Comparison of ENCODE assay signal across 25 cellular contexts in the genomic region with DNA sequence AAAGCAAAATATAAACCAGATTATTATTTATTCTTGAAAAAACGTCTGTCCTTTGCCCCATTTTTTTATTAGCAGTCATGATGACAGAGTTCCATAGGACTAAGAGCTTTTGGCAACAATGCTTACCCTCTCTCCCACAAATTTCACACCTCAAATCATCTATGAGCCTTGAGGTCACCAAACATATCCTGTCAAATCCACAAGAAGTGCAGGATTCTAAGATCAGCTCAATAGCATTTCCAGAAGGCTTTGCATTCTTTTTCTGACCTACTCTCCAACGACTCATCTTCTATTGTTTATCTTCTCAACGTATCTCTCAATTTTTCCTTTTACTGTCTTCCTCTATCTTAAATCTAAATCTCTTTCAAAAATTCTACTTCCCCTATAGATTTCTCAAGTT.
DNase-seq lines count a peak whose midpoint lies in the region; ATAC-seq and TF ChIP-seq lines count a peak whose summit lies in the region.
"Had no signal": no experiment of that assay in that cellular context is flagged by ENCODE, and none has a peak within 500 bp of the region (broad histone marks: within the 10 kb centered on the region; RNA-seq: fewer than 3 reads in every experiment).

No MANE protein-coding gene starts in this region.

- H3K4me1 ChIP-seq in neural progenitor cell = no peaks in the 10 kb centered on the region
- H3K4me1 ChIP-seq: BLaER1 treated with 17β-estradiol and CSF1 and Interleukin-3, amounts not matched to agents 10 nM and 100 nM; Peyer's patch had no signal

- in situ Hi-C loops in ACHN (cut with HindIII; ENCODE audit: low pct_ligation_motif_present, low pct_unique_long_range_greater_than_20kb, low sequenced_read_pairs) = no loop called here

- TF ChIP-seq CTCF in AG10803 (conservative IDR thresholded peaks at IDR 0.05; ENCODE audit: low read length) (no peak), SU-DHL-6 (IDR thresholded peaks at IDR 0.05; ENCODE audit: insufficient read depth, low read length, poor library complexity, severe bottlenecking) (no peak), neural progenitor cell (IDR thresholded peaks at IDR 0.05) (no peak)

- no peaks in the 10 kb centered on the region for H3K9me2 ChIP-seq in SU-DHL-6 (replicated peaks; ENCODE audit: insufficient read depth, low read length)

- H3K27me3 ChIP-seq in SU-DHL-6 (ENCODE audit: low read length) (no peaks in the 10 kb centered on the region), neural progenitor cell (no peaks in the 10 kb centered on the region)
- H3K27me3 ChIP-seq: BLaER1 treated with 17β-estradiol and CSF1 and Interleukin-3, amounts not matched to agents 10 nM and 100 nM; Peyer's patch had no signal

- H3K36me3 ChIP-seq in SU-DHL-6 (ENCODE audit: low read length) (no peaks in the 10 kb centered on the region), neural progenitor cell (no peaks in the 10 kb centered on the region)
- H3K36me3 ChIP-seq: BLaER1 treated with 17β-estradiol and CSF1 and Interleukin-3, amounts not matched to agents 10 nM and 100 nM; Peyer's patch had no signal

- DNase-seq in AG10803 (ENCODE audit: low read depth) = peak; percentile 0
- DNase-seq in M059J (ENCODE audit: low read depth) = peak; percentile 40
- peak; percentile 22 for DNase-seq in glomerular visceral epithelial cell (ENCODE audit: extremely low spot score)
- no peak for DNase-seq in hippocampal formation (lab: John Stamatoyannopoulos, UW)
- no peak for DNase-seq in ACHN
- no peak for DNase-seq in neural progenitor cell (ENCODE audit: low spot score)
- DNase-seq: 8988T; AML-193; CD4-positive, alpha-beta memory T cell; COR-L47; EL; GF-D8; KG1; MM.1S; NCI-H1694; NCI-H2029 treated with DMSO at 0.1 percent for 48 hours; NCI-H446 treated with DMSO at 0.1 percent for 48 hours; NCI-H526; NCI-H82; Peyer's patch; T-cell had no signal

- H3K27ac ChIP-seq in SU-DHL-6 (ENCODE audit: low read depth, low read length) (no peak overlapping the region), neural progenitor cell (no peak overlapping the region)
- H3K27ac ChIP-seq: BLaER1 treated with 17β-estradiol and CSF1 and Interleukin-3, amounts not matched to agents 10 nM and 100 nM; Peyer's patch had no signal

- H3K4me1 Mint-ChIP-seq in neural progenitor cell = no peaks in the 10 kb centered on the region
- H3K4me1 Mint-ChIP-seq: CD4-positive, alpha-beta memory T cell; T-cell had no signal

- H3K79me2 ChIP-seq in SU-DHL-6 (ENCODE audit: insufficient read depth, low read length) (no peaks in the 10 kb centered on the region), neural progenitor cell (ENCODE audit: low read depth) (no peaks in the 10 kb centered on the region)

- ATAC-seq in GM21576 (IDR thresholded peaks at IDR 0.05; ENCODE audit: unreplicated experiment) = no peak
- ATAC-seq: HCT116, T-cell had no signal

- H3K9ac ChIP-seq in SU-DHL-6 (ENCODE audit: low read length) = no peak overlapping the region
- H3K9ac ChIP-seq in neural progenitor cell = no peak overlapping the region
- H3K9ac ChIP-seq: BLaER1 treated with 17β-estradiol and CSF1 and Interleukin-3, amounts not matched to agents 10 nM and 100 nM had no signal

- H3K4me2 ChIP-seq in SU-DHL-6 (ENCODE audit: low read depth, low read length, poor library complexity, severe bottlenecking) (no peak overlapping the region), neural progenitor cell (no peak overlapping the region)
- H3K4me2 ChIP-seq: BLaER1 treated with 17β-estradiol and CSF1 and Interleukin-3, amounts not matched to agents 10 nM and 100 nM had no signal

- H4K20me1 ChIP-seq in SU-DHL-6 (ENCODE audit: low read depth, low read length) (no peaks in the 10 kb centered on the region), neural progenitor cell (ENCODE audit: low read depth) (no peaks in the 10 kb centered on the region)
- H4K20me1 ChIP-seq: BLaER1 treated with 17β-estradiol and CSF1 and Interleukin-3, amounts not matched to agents 10 nM and 100 nM had no signal

- H2AFZ ChIP-seq in SU-DHL-6 (ENCODE audit: low read depth, low read length, severe bottlenecking) (peak overlapping the region; percentile 8), neural progenitor cell (replicated peaks) (no peak overlapping the region)

- no peaks in the 10 kb centered on the region for H3K9me3 Mint-ChIP-seq in neural progenitor cell

- H3K4me3 ChIP-seq in AG10803 (ENCODE audit: low read length) = no peak overlapping the region
- H3K4me3 ChIP-seq in SU-DHL-6 (ENCODE audit: insufficient read depth, low read length, poor library complexity, severe bottlenecking) = no peak overlapping the region
- H3K4me3 ChIP-seq in neural progenitor cell = no peak overlapping the region
- H3K4me3 ChIP-seq: BLaER1 treated with 17β-estradiol and CSF1 and Interleukin-3, amounts not matched to agents 10 nM and 100 nM; Peyer's patch had no signal

- no peaks in the 10 kb centered on the region for H3F3A ChIP-seq in SU-DHL-6 (ENCODE audit: insufficient read depth)
- no peaks in the 10 kb centered on the region for H3F3A ChIP-seq in neural progenitor cell (ENCODE audit: low read depth)

- no peak overlapping the region for H3K4me3 Mint-ChIP-seq in neural progenitor cell
- H3K4me3 Mint-ChIP-seq: CD4-positive, alpha-beta memory T cell; T-cell had no signal

- H3K36me3 Mint-ChIP-seq in neural progenitor cell = no peaks in the 10 kb centered on the region
- H3K36me3 Mint-ChIP-seq: CD4-positive, alpha-beta memory T cell; T-cell had no signal

- no peak overlapping the region for H3K27ac Mint-ChIP-seq in neural progenitor cell
- H3K27ac Mint-ChIP-seq: CD4-positive, alpha-beta memory T cell; T-cell had no signal

- H3K9me3 ChIP-seq in SU-DHL-6 (ENCODE audit: insufficient read depth, low read length) (no peaks in the 10 kb centered on the region), neural progenitor cell (ENCODE audit: low read depth) (no peaks in the 10 kb centered on the region)
- H3K9me3 ChIP-seq: BLaER1 treated with 17β-estradiol and CSF1 and Interleukin-3, amounts not matched to agents 10 nM and 100 nM; Peyer's patch had no signal

- no peaks in the 10 kb centered on the region for H3K27me3 Mint-ChIP-seq in neural progenitor cell (ENCODE audit: insufficient read depth, low read depth)
- H3K27me3 Mint-ChIP-seq: CD4-positive, alpha-beta memory T cell; T-cell had no signal

Comparison
In these comparisons a context has a peak if more than half of its experiments do, and no peak if none do; other contexts are left out.
1. DNase-seq: peak in AG10803 (single experiment), M059J (single experiment) and glomerular visceral epithelial cell (single experiment); none in hippocampal formation (0 of 2), ACHN (single experiment) and neural progenitor cell (single experiment).